Comparison of ENCODE assay signal across 10 cellular contexts in the genomic region with DNA sequence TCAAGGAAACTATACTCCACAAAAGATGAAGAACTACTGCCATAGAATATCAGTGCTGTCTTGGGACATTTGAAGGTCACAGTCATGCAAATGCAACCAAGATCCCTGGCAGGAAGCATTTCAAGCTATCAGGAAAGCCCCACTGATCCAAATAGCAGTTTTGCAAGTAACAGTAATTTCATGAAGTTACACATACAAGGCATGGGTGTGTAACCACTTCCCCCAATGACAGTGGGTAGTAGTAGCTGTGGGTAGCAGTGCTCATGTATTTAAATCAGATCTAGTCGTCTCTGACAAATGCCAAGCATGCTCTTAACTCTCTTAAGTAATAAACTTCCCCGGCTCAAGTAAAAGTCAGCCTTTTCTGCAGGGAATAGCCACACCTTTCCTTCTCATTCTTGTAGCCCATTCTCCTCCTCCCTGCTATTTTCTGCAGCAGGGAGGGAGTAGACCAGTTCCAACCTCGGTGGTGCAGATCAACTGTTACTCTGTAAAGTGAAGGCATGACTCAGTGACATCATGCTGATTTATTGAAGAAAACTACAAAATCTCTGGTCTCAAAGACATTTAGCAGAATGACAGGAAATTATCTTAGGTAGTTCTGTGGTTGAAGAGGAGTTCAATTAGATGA.
DNase-seq lines count a peak whose midpoint lies in the region; ATAC-seq, FAIRE-seq and TF ChIP-seq lines count a peak whose summit lies in the region.
"Had no signal": no experiment of that assay in that cellular context is flagged by ENCODE, and none has a peak within 500 bp of the region (broad histone marks: within the 10 kb centered on the region; RNA-seq: fewer than 3 reads in every experiment).

No MANE protein-coding gene starts in this region.

- TF ChIP-seq EP300 in transverse colon (IDR thresholded peaks at IDR 0.05; ENCODE audit: low read depth), result no peak

- intact Hi-C loops in transverse colon (cut with DNase I; ENCODE audit: low total_unique reads), result no loop called here

- 25 to 31% methylated on average over 2 to 3 of the region's 3 CpGs for WGBS in transverse colon (ENCODE audit: low coverage in 1 of 2), 2 donors

- FAIRE-seq in H54 (lab: Jason Lieb, UNC), result peak; percentile 83
- FAIRE-seq: H1 had no signal

- no peak overlapping the region for H3K27ac ChIP-seq in transverse colon
- H3K27ac ChIP-seq: parathyroid adenoma had no signal

- no peak for TF ChIP-seq POLR2A in H54 (IDR thresholded peaks at IDR 0.05; ENCODE audit: low read depth, low read length)
- no peak for TF ChIP-seq POLR2A in transverse colon (IDR thresholded peaks at IDR 0.05)

- DNase-seq in H54 (ENCODE audit: insufficient read length, low spot score) (peak; percentile 50), LoVo (ENCODE audit: low spot score) (peak; percentile 42), kidney epithelial cell (ENCODE audit: low read depth) (peak; percentile 32), NCI-H1694 (lab: John Stamatoyannopoulos, UW) (no peak), transverse colon (no peak), H7 (no peak), HAP-1 (ENCODE audit: low spot score in 2 of 2) (no peak)

- no peak for TF ChIP-seq CTCF in kidney epithelial cell (IDR thresholded peaks at IDR 0.05; ENCODE audit: insufficient read depth, low read length, poor library complexity, severe bottlenecking)
- TF ChIP-seq CTCF in transverse colon (IDR thresholded peaks at IDR 0.05), result no peak

- in situ Hi-C loops in transverse colon (cut with MboI; ENCODE audit: low pct_ligation_motif_present in 1 of 4, low pct_unique_long_range_greater_than_20kb in 1 of 4, low sequenced_read_pairs in 3 of 4), result no loop called here
- in situ Hi-C loops in HAP-1 (cut with MboI; ENCODE audit: low sequenced_read_pairs), result no loop called here

- no peak overlapping the region for H3K4me3 ChIP-seq in kidney epithelial cell (ENCODE audit: low read depth, low read length)
- no peak overlapping the region for H3K4me3 ChIP-seq in transverse colon
- H3K4me3 ChIP-seq in H7 (ENCODE audit: insufficient read depth, low read depth, low read length), result no peak overlapping the region
- H3K4me3 ChIP-seq in HAP-1, result no peak overlapping the region

- H3K27me3 ChIP-seq in kidney epithelial cell (ENCODE audit: control insufficient read depth, insufficient read depth, low read length), result no peaks in the 10 kb centered on the region
- no peaks in the 10 kb centered on the region for H3K27me3 ChIP-seq in transverse colon
- H3K27me3 ChIP-seq in H7 (ENCODE audit: control insufficient read depth, insufficient read depth, low read length), result no peaks in the 10 kb centered on the region
- H3K27me3 ChIP-seq in HAP-1 (ENCODE audit: low read depth), result no peaks in the 10 kb centered on the region

- no peaks in the 10 kb centered on the region for H3K9me3 ChIP-seq in transverse colon
- no peaks in the 10 kb centered on the region for H3K9me3 ChIP-seq in HAP-1

- ATAC-seq in GM18498 (IDR thresholded peaks at IDR 0.05; ENCODE audit: unreplicated experiment), result peak; percentile 84

- no peaks in the 10 kb centered on the region for H3K36me3 ChIP-seq in kidney epithelial cell (ENCODE audit: control insufficient read depth, insufficient read depth, low read length)
- H3K36me3 ChIP-seq in transverse colon, result no peaks in the 10 kb centered on the region
- no peaks in the 10 kb centered on the region for H3K36me3 ChIP-seq in H7 (replicated peaks; ENCODE audit: control insufficient read depth, insufficient read depth, low read length)
- H3K36me3 ChIP-seq in HAP-1 (replicated peaks), result no peaks in the 10 kb centered on the region

- H3K4me1 ChIP-seq in transverse colon (no peaks in the 10 kb centered on the region), HAP-1 (no peaks in the 10 kb centered on the region)

Comparison
In these comparisons a context has a peak if more than half of its experiments do, and no peak if none do; other contexts are left out.
1. DNase-seq: peak in H54 (single experiment), LoVo (single experiment) and kidney epithelial cell (single experiment); none in NCI-H1694 (single experiment), transverse colon (single experiment), H7 (single experiment) and HAP-1 (0 of 2).